ENCODE assay signal across 16 cellular contexts in the genomic region with DNA sequence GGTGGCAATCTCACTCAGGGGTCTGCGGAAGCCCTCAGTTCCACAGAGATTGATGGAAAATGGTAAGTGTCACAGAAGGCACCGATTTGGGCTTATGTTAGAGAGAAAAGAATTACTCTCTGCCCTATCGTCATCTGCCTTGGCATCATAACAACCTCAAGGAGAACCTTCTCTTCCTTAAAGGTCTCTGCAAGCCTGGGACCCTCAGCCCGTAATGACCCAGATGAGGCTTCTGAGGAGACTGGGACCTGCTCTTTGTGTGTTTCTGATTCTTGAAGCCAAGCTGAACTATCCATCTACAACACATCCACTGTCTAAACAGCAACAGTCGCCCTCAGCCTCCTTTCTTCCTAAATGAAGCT.
A peak's percentile ranks its signal among the peaks of the same experiment; 100 is the strongest.
DNase-seq lines count a peak whose midpoint lies in the region; ATAC-seq and TF ChIP-seq lines count a peak whose summit lies in the region.
"Had no signal": no experiment of that assay in that cellular context is flagged by ENCODE, and none has a peak within 500 bp of the region (broad histone marks: within the 10 kb centered on the region; RNA-seq: fewer than 3 reads in every experiment).

No MANE protein-coding gene starts in this region.

- H3K36me3 Mint-ChIP-seq in WTC11 (no peaks in the 10 kb centered on the region), mesothelial cell of epicardium (no peaks in the 10 kb centered on the region)

- DNase-seq in WTC11 (ENCODE audit: low spot score) (no peak), mesothelial cell of epicardium (ENCODE audit: low spot score in 2 of 2, unreplicated experiment in 2 of 2) (no peak), DMS153 (lab: John Stamatoyannopoulos, UW) (no peak), amygdala (lab: John Stamatoyannopoulos, UW) (no peak), Ammon's horn (ENCODE audit: low spot score) (no peak)
- DNase-seq: NCI-H2029 had no signal

- H3K4me1 Mint-ChIP-seq in WTC11 (peaks cover 33% of the 10 kb centered on the region), mesothelial cell of epicardium (peaks cover 30% of the 10 kb centered on the region)

- H3K4me1 ChIP-seq in HEK293 (ENCODE audit: control insufficient read depth, insufficient read depth, low read length) = peaks cover 3% of the 10 kb centered on the region; the same call in 1 of the 2 replicates
- H3K4me1 ChIP-seq: body of pancreas, testis had no signal

- POLR2A ChIA-PET in HEK293 (lab: Yijun Ruan, JAX) = no interaction called here
- POLR2A ChIA-PET in WTC11 (lab: Charles Lee) = no interaction called here

- ATAC-seq in WTC11 = no peak
- no peak for ATAC-seq in GM19023 (IDR thresholded peaks at IDR 0.05; ENCODE audit: unreplicated experiment)

- H3K9me3 Mint-ChIP-seq in WTC11 (no peaks in the 10 kb centered on the region), mesothelial cell of epicardium (no peaks in the 10 kb centered on the region)
- H3K9me3 Mint-ChIP-seq: CD4-positive, CD25-positive, alpha-beta regulatory T cell; naive thymus-derived CD8-positive, alpha-beta T cell had no signal

- no peaks in the 10 kb centered on the region for H3K9me3 ChIP-seq in HEK293 (ENCODE audit: control insufficient read depth, insufficient read depth, low read depth, low read length)
- H3K9me3 ChIP-seq: body of pancreas, heart left ventricle, left lung, testis, vagina had no signal

- no peak overlapping the region for H3K4me3 Mint-ChIP-seq in WTC11
- H3K4me3 Mint-ChIP-seq in mesothelial cell of epicardium = no peak overlapping the region
- H3K4me3 Mint-ChIP-seq: CD4-positive, CD25-positive, alpha-beta regulatory T cell had no signal

- H3K27me3 Mint-ChIP-seq in WTC11 (ENCODE audit: low read depth) (no peaks in the 10 kb centered on the region), mesothelial cell of epicardium (ENCODE audit: low read depth) (peaks cover 10% of the 10 kb centered on the region)
- H3K27me3 Mint-ChIP-seq: CD4-positive, CD25-positive, alpha-beta regulatory T cell; naive thymus-derived CD8-positive, alpha-beta T cell had no signal

- H3K36me3 ChIP-seq in HEK293 (ENCODE audit: control insufficient read depth in 2 of 2, insufficient read depth in 1 of 2, low read length in 2 of 2) = no peaks in the 10 kb centered on the region
- H3K36me3 ChIP-seq: heart left ventricle, left lung, vagina had no signal

- H3K27ac Mint-ChIP-seq in WTC11 (no peak overlapping the region), mesothelial cell of epicardium (no peak overlapping the region)

- CTCF ChIA-PET in HEK293 (lab: Yijun Ruan, JAX) (interaction anchor here (0.7 to 6.5 kb wide), 23 partner anchors 8 to 508 kb away, joined by 3 to 61 read pairs (median 5); no protein-coding TSS in a partner anchor), WTC11 (lab: Charles Lee) (interaction anchor here (0.6 to 5.0 kb wide), 7 partner anchors 16 to 207 kb away, joined by 3 to 34 read pairs (median 4); no protein-coding TSS in a partner anchor)

- H3K4me3 ChIP-seq in HEK293 (ENCODE audit: low read depth, low read length) = no peak overlapping the region
- H3K4me3 ChIP-seq: body of pancreas, heart left ventricle, left lung, testis, vagina had no signal

- H3K27ac ChIP-seq in C4-2B = no peak overlapping the region
- H3K27ac ChIP-seq in HEK293 (ENCODE audit: extremely low read depth, low read depth, low read length) = no peak overlapping the region
- H3K27ac ChIP-seq: body of pancreas, heart left ventricle, left lung, testis, vagina had no signal

- peak; percentile 64 for TF ChIP-seq CTCF in C4-2B (conservative IDR thresholded peaks at IDR 0.05)
- no peak for TF ChIP-seq CTCF in HEK293 (tag by site-specific recombination; IDR thresholded peaks at IDR 0.05)
- TF ChIP-seq CTCF in WTC11 (IDR thresholded peaks at IDR 0.05) = peak; percentile 0; the same call in 1 of the 2 replicates
- peak; percentile 30 for TF ChIP-seq CTCF in mesothelial cell of epicardium (IDR thresholded peaks at IDR 0.05; ENCODE audit: unreplicated experiment)

TF ChIP-seq in HEK293, 187 proteins besides CTCF, POLR2A, EP300 and RAD21:
- TF ChIP-seq ZSCAN16 (tag by site-specific recombination; IDR thresholded peaks at IDR 0.05) (no peak), ZBTB48 (tag by site-specific recombination; IDR thresholded peaks at IDR 0.05) (0 out of 2 replicates have a peak, but pooled peaks have one; percentile 2)

TF ChIP-seq in WTC11, 78 proteins besides CTCF, POLR2A, EP300 and RAD21 (continues in another document):
- TF ChIP-seq ZNF232 (CRISPR knock-in tag; IDR thresholded peaks at IDR 0.05) (no peak), ZNF121 (CRISPR knock-in tag; IDR thresholded peaks at IDR 0.05) (no peak), SMAD4 (CRISPR knock-in tag; IDR thresholded peaks at IDR 0.05) (no peak), JUN (CRISPR knock-in tag; IDR thresholded peaks at IDR 0.05) (no peak), GRHL2 (CRISPR knock-in tag; IDR thresholded peaks at IDR 0.05; ENCODE audit: insufficient replicate concordance, severe bottlenecking) (no peak), ZBTB21 (CRISPR knock-in tag; IDR thresholded peaks at IDR 0.05; ENCODE audit: borderline replicate concordance) (no peak), ZNF317 (CRISPR knock-in tag; IDR thresholded peaks at IDR 0.05; ENCODE audit: borderline replicate concordance, low read depth) (no peak), ZNF138 (CRISPR knock-in tag; conservative IDR thresholded peaks at IDR 0.05) (no peak), SMAD3 (CRISPR knock-in tag; IDR thresholded peaks at IDR 0.05; ENCODE audit: borderline replicate concordance) (no peak), ZNF423 (CRISPR knock-in tag; IDR thresholded peaks at IDR 0.05) (no peak)
- TF ChIP-seq, protein P1, sequence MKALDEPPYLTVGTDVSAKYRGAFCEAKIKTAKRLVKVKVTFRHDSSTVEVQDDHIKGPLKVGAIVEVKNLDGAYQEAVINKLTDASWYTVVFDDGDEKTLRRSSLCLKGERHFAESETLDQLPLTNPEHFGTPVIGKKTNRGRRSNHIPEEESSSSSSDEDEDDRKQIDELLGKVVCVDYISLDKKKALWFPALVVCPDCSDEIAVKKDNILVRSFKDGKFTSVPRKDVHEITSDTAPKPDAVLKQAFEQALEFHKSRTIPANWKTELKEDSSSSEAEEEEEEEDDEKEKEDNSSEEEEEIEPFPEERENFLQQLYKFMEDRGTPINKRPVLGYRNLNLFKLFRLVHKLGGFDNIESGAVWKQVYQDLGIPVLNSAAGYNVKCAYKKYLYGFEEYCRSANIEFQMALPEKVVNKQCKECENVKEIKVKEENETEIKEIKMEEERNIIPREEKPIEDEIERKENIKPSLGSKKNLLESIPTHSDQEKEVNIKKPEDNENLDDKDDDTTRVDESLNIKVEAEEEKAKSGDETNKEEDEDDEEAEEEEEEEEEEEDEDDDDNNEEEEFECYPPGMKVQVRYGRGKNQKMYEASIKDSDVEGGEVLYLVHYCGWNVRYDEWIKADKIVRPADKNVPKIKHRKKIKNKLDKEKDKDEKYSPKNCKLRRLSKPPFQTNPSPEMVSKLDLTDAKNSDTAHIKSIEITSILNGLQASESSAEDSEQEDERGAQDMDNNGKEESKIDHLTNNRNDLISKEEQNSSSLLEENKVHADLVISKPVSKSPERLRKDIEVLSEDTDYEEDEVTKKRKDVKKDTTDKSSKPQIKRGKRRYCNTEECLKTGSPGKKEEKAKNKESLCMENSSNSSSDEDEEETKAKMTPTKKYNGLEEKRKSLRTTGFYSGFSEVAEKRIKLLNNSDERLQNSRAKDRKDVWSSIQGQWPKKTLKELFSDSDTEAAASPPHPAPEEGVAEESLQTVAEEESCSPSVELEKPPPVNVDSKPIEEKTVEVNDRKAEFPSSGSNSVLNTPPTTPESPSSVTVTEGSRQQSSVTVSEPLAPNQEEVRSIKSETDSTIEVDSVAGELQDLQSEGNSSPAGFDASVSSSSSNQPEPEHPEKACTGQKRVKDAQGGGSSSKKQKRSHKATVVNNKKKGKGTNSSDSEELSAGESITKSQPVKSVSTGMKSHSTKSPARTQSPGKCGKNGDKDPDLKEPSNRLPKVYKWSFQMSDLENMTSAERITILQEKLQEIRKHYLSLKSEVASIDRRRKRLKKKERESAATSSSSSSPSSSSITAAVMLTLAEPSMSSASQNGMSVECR (CRISPR knock-in tag; IDR thresholded peaks at IDR 0.05; ENCODE audit: borderline replicate concordance) = no peak
- TF ChIP-seq, protein P2, sequence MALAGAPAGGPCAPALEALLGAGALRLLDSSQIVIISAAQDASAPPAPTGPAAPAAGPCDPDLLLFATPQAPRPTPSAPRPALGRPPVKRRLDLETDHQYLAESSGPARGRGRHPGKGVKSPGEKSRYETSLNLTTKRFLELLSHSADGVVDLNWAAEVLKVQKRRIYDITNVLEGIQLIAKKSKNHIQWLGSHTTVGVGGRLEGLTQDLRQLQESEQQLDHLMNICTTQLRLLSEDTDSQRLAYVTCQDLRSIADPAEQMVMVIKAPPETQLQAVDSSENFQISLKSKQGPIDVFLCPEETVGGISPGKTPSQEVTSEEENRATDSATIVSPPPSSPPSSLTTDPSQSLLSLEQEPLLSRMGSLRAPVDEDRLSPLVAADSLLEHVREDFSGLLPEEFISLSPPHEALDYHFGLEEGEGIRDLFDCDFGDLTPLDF (CRISPR knock-in tag; IDR thresholded peaks at IDR 0.05) = no peak
- TF ChIP-seq, protein P3, sequence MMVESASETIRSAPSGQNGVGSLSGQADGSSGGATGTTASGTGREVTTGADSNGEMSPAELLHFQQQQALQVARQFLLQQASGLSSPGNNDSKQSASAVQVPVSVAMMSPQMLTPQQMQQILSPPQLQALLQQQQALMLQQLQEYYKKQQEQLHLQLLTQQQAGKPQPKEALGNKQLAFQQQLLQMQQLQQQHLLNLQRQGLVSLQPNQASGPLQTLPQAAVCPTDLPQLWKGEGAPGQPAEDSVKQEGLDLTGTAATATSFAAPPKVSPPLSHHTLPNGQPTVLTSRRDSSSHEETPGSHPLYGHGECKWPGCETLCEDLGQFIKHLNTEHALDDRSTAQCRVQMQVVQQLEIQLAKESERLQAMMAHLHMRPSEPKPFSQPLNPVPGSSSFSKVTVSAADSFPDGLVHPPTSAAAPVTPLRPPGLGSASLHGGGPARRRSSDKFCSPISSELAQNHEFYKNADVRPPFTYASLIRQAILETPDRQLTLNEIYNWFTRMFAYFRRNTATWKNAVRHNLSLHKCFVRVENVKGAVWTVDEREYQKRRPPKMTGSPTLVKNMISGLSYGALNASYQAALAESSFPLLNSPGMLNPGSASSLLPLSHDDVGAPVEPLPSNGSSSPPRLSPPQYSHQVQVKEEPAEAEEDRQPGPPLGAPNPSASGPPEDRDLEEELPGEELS (CRISPR knock-in tag; IDR thresholded peaks at IDR 0.05) = no peak
- TF ChIP-seq, protein P4, sequence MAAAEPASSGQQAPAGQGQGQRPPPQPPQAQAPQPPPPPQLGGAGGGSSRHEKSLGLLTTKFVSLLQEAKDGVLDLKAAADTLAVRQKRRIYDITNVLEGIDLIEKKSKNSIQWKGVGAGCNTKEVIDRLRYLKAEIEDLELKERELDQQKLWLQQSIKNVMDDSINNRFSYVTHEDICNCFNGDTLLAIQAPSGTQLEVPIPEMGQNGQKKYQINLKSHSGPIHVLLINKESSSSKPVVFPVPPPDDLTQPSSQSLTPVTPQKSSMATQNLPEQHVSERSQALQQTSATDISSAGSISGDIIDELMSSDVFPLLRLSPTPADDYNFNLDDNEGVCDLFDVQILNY (CRISPR knock-in tag; IDR thresholded peaks at IDR 0.05) = no peak
